Comparison of ENCODE assay signal across 8 cellular contexts in genomic region chr2:70070557-70071268, GRCh38. TPM values are rescaled to one million over a fixed set of nuclear protein-coding genes. Genes with fewer than 3 reads are reported as not detected.
A peak's percentile ranks its signal among the peaks of the same experiment; 100 is the strongest.
DNase-seq lines count a peak whose midpoint lies in the region; ATAC-seq and TF ChIP-seq lines count a peak whose summit lies in the region.

No MANE protein-coding gene starts in this region.

- TF ChIP-seq CTCF in GM12873 (IDR thresholded peaks at IDR 0.05; ENCODE audit: insufficient read depth, low read depth, low read length, missing control alignments): peak; percentile 91
- TF ChIP-seq CTCF in cardiac muscle cell (IDR thresholded peaks at IDR 0.05; ENCODE audit: low read depth, low read length): peak; percentile 92

- no peak for TF ChIP-seq POLR2A in GM18505 (IDR thresholded peaks at IDR 0.05; ENCODE audit: borderline replicate concordance, extremely low read depth, insufficient read depth, insufficient read length)

- no peaks in the 10 kb centered on the region for H3K4me1 ChIP-seq in cardiac muscle cell (ENCODE audit: low read depth)

- H3K36me3 ChIP-seq in cardiac muscle cell: no peaks in the 10 kb centered on the region

- no peak overlapping the region for H3K4me3 ChIP-seq in cardiac muscle cell

- H3K27ac ChIP-seq in angular gyrus (ENCODE audit: low read depth, low read length): peak overlapping the region; percentile 92
- H3K27ac ChIP-seq in cardiac muscle cell: peak overlapping the region; percentile 88

- H3K27me3 ChIP-seq in cardiac muscle cell: no peaks in the 10 kb centered on the region

- ATAC-seq in HG02678 (IDR thresholded peaks at IDR 0.05; ENCODE audit: unreplicated experiment) (peak; percentile 67), SK-N-SH treated with all-trans-retinoic acid at 6 μM for 48 hours (peak; percentile 99), GM18505 (IDR thresholded peaks at IDR 0.05; ENCODE audit: unreplicated experiment) (no peak)

- no peaks in the 10 kb centered on the region for H3K9me3 ChIP-seq in cardiac muscle cell (ENCODE audit: low read depth)

- peak; percentile 38 for DNase-seq in NCI-H128 (lab: John Stamatoyannopoulos, UW; ENCODE audit: unreplicated experiment)
- peak; percentile 84 to 91 for DNase-seq in cardiac muscle cell (ENCODE audit: low read depth in 1 of 2, low spot score in 1 of 2)
- DNase-seq in pons (ENCODE audit: low spot score): peak; percentile 97

TF ChIP-seq in SK-N-SH treated with all-trans-retinoic acid at 6 μM for 48 hours, 23 proteins besides CTCF, POLR2A, EP300 and RAD21:
- TF ChIP-seq, protein P1, sequence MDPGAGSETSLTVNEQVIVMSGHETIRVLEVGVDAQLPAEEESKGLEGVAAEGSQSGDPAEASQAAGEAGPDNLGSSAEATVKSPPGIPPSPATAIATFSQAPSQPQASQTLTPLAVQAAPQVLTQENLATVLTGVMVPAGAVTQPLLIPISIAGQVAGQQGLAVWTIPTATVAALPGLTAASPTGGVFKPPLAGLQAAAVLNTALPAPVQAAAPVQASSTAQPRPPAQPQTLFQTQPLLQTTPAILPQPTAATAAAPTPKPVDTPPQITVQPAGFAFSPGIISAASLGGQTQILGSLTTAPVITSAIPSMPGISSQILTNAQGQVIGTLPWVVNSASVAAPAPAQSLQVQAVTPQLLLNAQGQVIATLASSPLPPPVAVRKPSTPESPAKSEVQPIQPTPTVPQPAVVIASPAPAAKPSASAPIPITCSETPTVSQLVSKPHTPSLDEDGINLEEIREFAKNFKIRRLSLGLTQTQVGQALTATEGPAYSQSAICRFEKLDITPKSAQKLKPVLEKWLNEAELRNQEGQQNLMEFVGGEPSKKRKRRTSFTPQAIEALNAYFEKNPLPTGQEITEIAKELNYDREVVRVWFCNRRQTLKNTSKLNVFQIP (CRISPR knock-in tag; IDR thresholded peaks at IDR 0.05; ENCODE audit: borderline replicate concordance, low read depth): no peak
- TF ChIP-seq ZNF70 (CRISPR knock-in tag; IDR thresholded peaks at IDR 0.05) (no peak), TOX (CRISPR knock-in tag; IDR thresholded peaks at IDR 0.05; ENCODE audit: borderline replicate concordance) (no peak), ZNF8 (CRISPR knock-in tag; IDR thresholded peaks at IDR 0.05) (no peak), CSDC2 (CRISPR knock-in tag; IDR thresholded peaks at IDR 0.05) (no peak), GLIS3 (CRISPR knock-in tag; IDR thresholded peaks at IDR 0.05) (no peak), ARNTL (CRISPR knock-in tag; IDR thresholded peaks at IDR 0.05; ENCODE audit: borderline replicate concordance, low read depth) (no peak), PPARA (CRISPR knock-in tag; IDR thresholded peaks at IDR 0.05; ENCODE audit: borderline replicate concordance) (no peak), RARB (CRISPR knock-in tag; IDR thresholded peaks at IDR 0.05) (no peak), ISL1 (CRISPR knock-in tag; IDR thresholded peaks at IDR 0.05) (no peak)
- TF ChIP-seq, protein P2, sequence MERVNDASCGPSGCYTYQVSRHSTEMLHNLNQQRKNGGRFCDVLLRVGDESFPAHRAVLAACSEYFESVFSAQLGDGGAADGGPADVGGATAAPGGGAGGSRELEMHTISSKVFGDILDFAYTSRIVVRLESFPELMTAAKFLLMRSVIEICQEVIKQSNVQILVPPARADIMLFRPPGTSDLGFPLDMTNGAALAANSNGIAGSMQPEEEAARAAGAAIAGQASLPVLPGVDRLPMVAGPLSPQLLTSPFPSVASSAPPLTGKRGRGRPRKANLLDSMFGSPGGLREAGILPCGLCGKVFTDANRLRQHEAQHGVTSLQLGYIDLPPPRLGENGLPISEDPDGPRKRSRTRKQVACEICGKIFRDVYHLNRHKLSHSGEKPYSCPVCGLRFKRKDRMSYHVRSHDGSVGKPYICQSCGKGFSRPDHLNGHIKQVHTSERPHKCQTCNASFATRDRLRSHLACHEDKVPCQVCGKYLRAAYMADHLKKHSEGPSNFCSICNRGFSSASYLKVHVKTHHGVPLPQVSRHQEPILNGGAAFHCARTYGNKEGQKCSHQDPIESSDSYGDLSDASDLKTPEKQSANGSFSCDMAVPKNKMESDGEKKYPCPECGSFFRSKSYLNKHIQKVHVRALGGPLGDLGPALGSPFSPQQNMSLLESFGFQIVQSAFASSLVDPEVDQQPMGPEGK (CRISPR knock-in tag; IDR thresholded peaks at IDR 0.05; ENCODE audit: borderline replicate concordance): no peak
- TF ChIP-seq, protein P3, sequence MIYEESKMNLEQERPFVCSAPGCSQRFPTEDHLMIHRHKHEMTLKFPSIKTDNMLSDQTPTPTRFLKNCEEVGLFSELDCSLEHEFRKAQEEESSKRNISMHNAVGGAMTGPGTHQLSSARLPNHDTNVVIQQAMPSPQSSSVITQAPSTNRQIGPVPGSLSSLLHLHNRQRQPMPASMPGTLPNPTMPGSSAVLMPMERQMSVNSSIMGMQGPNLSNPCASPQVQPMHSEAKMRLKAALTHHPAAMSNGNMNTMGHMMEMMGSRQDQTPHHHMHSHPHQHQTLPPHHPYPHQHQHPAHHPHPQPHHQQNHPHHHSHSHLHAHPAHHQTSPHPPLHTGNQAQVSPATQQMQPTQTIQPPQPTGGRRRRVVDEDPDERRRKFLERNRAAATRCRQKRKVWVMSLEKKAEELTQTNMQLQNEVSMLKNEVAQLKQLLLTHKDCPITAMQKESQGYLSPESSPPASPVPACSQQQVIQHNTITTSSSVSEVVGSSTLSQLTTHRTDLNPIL (CRISPR knock-in tag; IDR thresholded peaks at IDR 0.05; ENCODE audit: low read depth): no peak

RNA-seq across cellular contexts. Expression of gene PCBP1, which starts 16.6 kb away (rescaled TPM):
- 87.9 and 127 TPM in 2 replicates for total RNA-seq in cardiac muscle cell
- polyA plus RNA-seq in cardiac muscle cell: 152 and 166 TPM in 2 replicates

Comparison
In these comparisons a context has a peak if more than half of its experiments do, and no peak if none do; other contexts are left out.
1. DNase-seq: peak in every context shown above with its lines; median percentile 97 in pons; 88 in cardiac muscle cell; 38 in NCI-H128.